Comparison of ENCODE assay signal across 10 cellular contexts in the genomic region with DNA sequence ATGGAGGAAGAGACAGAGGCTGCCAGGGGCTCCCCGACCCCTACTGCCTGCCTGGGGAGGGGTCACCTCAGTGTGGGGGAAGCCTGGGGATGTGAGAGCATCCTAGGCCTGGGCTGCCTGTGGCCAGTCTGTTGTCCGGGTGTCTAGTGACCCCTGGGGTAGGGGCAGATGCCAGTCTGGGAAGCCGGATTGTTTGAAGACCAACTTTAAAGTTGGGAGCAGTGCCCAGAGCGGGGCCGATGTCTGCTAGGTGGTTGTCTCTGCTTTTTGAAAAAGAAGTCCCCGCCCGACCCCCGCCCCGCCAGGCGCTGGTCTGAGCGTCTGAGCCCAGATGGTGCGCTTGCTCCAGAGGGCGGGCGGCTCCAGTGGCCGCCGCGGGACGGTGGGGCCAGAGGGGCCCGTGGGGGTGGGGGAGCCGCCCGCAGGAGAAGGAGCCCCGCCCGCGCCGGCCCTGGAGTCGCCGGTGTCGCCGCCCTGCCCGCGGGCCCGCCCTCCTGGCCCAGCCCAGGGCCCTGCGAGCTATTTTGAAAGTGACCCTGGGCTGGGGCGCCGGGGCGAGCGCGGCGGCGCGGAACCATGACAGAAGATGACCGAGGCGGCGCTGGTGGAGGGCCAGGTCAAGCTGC. TPM values are rescaled to one million over a fixed set of nuclear protein-coding genes. Genes with fewer than 3 reads are reported as not detected.
DNase-seq lines count a peak whose midpoint lies in the region; ATAC-seq and TF ChIP-seq lines count a peak whose summit lies in the region.
"Had no signal": no experiment of that assay in that cellular context is flagged by ENCODE, and none has a peak within 500 bp of the region (broad histone marks: within the 10 kb centered on the region; RNA-seq: fewer than 3 reads in every experiment).

A gene with protein sequence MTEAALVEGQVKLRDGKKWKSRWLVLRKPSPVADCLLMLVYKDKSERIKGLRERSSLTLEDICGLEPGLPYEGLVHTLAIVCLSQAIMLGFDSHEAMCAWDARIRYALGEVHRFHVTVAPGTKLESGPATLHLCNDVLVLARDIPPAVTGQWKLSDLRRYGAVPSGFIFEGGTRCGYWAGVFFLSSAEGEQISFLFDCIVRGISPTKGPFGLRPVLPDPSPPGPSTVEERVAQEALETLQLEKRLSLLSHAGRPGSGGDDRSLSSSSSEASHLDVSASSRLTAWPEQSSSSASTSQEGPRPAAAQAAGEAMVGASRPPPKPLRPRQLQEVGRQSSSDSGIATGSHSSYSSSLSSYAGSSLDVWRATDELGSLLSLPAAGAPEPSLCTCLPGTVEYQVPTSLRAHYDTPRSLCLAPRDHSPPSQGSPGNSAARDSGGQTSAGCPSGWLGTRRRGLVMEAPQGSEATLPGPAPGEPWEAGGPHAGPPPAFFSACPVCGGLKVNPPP (plus strand): TSS at position 517 of the 626 bp plus-strand sequence. CDS start 70 bp downstream, at position 587.

- TF ChIP-seq CTCF in BE2C (IDR thresholded peaks at IDR 0.05; ENCODE audit: low read depth, low read length) (no peak), PC-9 (conservative IDR thresholded peaks at IDR 0.05) (no peak)

- ATAC-seq in Right ventricle myocardium inferior, result peak; percentile 53
- ATAC-seq in activated CD4-positive, CD25-positive, alpha-beta regulatory T cell treated with anti-CD3 and anti-CD28 coated beads, Interleukin-2, amount 50 U/mL, for 24 hours, result no peak

- BruUV-seq in PC-9 (replicated peaks; lab: Mats Ljungman, UMichigan), result no TSS peak

- H3K9me3 ChIP-seq in BE2C, result no peaks in the 10 kb centered on the region
- no peaks in the 10 kb centered on the region for H3K9me3 ChIP-seq in PC-9 (ENCODE audit: insufficient read depth, low read depth)
- peaks cover 10% of the 10 kb centered on the region for H3K9me3 ChIP-seq in trophoblast cell (ENCODE audit: insufficient read depth, low read depth, low read length)

- H3K4ac ChIP-seq in trophoblast cell (ENCODE audit: low read depth, low read length), result no peak within 1 kb of the TSS

- no peak within 1 kb of the TSS for H3K27ac ChIP-seq in PC-9
- H3K27ac ChIP-seq in trophoblast cell (ENCODE audit: low read depth, low read length), result no peak within 1 kb of the TSS

- CTCF ChIA-PET in PC-9 (lab: Charles Lee), result interaction anchor here (0.5 kb wide), 1 partner anchor 403 kb away, joined by 10 read pairs; no protein-coding TSS in a partner anchor
- CTCF ChIA-PET in activated CD4-positive, alpha-beta memory T cell treated with anti-CD3 and anti-CD28 coated beads, Interleukin-2, amount 10 ng/mL, durations not matched to agents 7 days and 5 days (lab: Charles Lee), result no interaction called here

- H3K27me3 ChIP-seq in BE2C (no peaks in the 10 kb centered on the region), PC-9 (ENCODE audit: insufficient read depth, low read depth) (no peaks in the 10 kb centered on the region; the same call in 1 of the 2 replicates), trophoblast cell (ENCODE audit: insufficient read depth, low read length) (peaks cover 12% of the 10 kb centered on the region)

- H3K4me1 ChIP-seq in BE2C (peaks cover 5% of the 10 kb centered on the region), PC-9 (replicated peaks; ENCODE audit: insufficient read depth) (peaks cover 21% of the 10 kb centered on the region), trophoblast cell (ENCODE audit: control insufficient read depth in 1 of 2, insufficient read depth in 2 of 2, low read length in 2 of 2) (no peaks in the 10 kb centered on the region)

- H3K79me1 ChIP-seq in trophoblast cell (ENCODE audit: low read length), result no peaks in the 10 kb centered on the region

- H2AFZ ChIP-seq in PC-9 (no peak within 1 kb of the TSS), trophoblast cell (ENCODE audit: insufficient read depth, low read length, poor library complexity) (no peak within 1 kb of the TSS)

- H3F3A ChIP-seq in PC-9 (ENCODE audit: insufficient read depth, low read depth), result peaks cover 8% of the 10 kb centered on the region; the same call in 1 of the 2 replicates

- H3K4me3 ChIP-seq in BE2C (ENCODE audit: low read depth, low read length) (peak within 1 kb of the TSS; percentile 8; the same call in 1 of the 2 replicates), PC-9 (no peak within 1 kb of the TSS; the same call in 1 of the 2 replicates), trophoblast cell (ENCODE audit: low read depth, low read length) (no peak within 1 kb of the TSS)

- H3K36me3 Mint-ChIP-seq in activated CD4-positive, alpha-beta memory T cell treated with anti-CD3 and anti-CD28 coated beads, Interleukin-2, amount 10 ng/mL, durations not matched to agents 7 days and 5 days (ENCODE audit: low read depth), result no peaks in the 10 kb centered on the region
- H3K36me3 Mint-ChIP-seq: activated naive CD8-positive, alpha-beta T cell treated with anti-CD3 and anti-CD28 coated beads, Interleukin-2, amount 10 ng/mL, durations not matched to agents 7 days and 5 days had no signal

- no peak within 1 kb of the TSS for H3K23ac ChIP-seq in trophoblast cell (ENCODE audit: low read length)

- no peak within 1 kb of the TSS for H2BK5ac ChIP-seq in trophoblast cell (ENCODE audit: low read depth, low read length, poor library complexity)

- WGBS in trophoblast cell (ENCODE audit: extremely low coverage, insufficient coverage, insufficient read length), result no CpG with 5 or more reads among the region's 44 CpGs

- no peaks in the 10 kb centered on the region for H3K79me2 ChIP-seq in PC-9 (ENCODE audit: low read depth)
- H3K79me2 ChIP-seq in trophoblast cell (ENCODE audit: control insufficient read depth, insufficient read depth, low read length, poor library complexity), result no peaks in the 10 kb centered on the region

- no peaks in the 10 kb centered on the region for H4K20me1 ChIP-seq in PC-9 (ENCODE audit: insufficient read depth)

- H3K14ac ChIP-seq in trophoblast cell (ENCODE audit: low read length), result no peak within 1 kb of the TSS

- intact Hi-C loops in PC-9 (cut with micrococcal nuclease; ENCODE audit: unreplicated experiment) (no loop called here), Right ventricle myocardium inferior (cut with DNase I) (no loop called here)

- no peaks in the 10 kb centered on the region for H3K9me3 Mint-ChIP-seq in activated CD4-positive, alpha-beta memory T cell treated with anti-CD3 and anti-CD28 coated beads, Interleukin-2, amount 10 ng/mL, durations not matched to agents 7 days and 5 days
- H3K9me3 Mint-ChIP-seq: activated naive CD8-positive, alpha-beta T cell treated with anti-CD3 and anti-CD28 coated beads, Interleukin-2, amount 10 ng/mL, durations not matched to agents 7 days and 5 days had no signal

- H4K12ac ChIP-seq in trophoblast cell (ENCODE audit: low read depth, low read length), result no peak within 1 kb of the TSS

- no peak within 1 kb of the TSS for H2BK12ac ChIP-seq in trophoblast cell (ENCODE audit: low read length)

- DNase-seq in BE2C, result no peak
- DNase-seq in PC-9, result peak in 1 of 2 experiments; percentile 60
- DNase-seq in Right ventricle myocardium inferior (ENCODE audit: missing footprints), result peak; percentile 71
- DNase-seq in trophoblast cell, result no peak
- DNase-seq in activated CD4-positive, alpha-beta memory T cell treated with anti-CD3 and anti-CD28 coated beads, Interleukin-2, amount 10 ng/mL, durations not matched to agents 7 days and 5 days, result no peak
- DNase-seq in NCI-H446 treated with DMSO at 0.1 percent for 48 hours (lab: John Stamatoyannopoulos, UW), result no peak
- DNase-seq in NCI-H1105 (lab: John Stamatoyannopoulos, UW), result no peak
- DNase-seq: activated naive CD8-positive, alpha-beta T cell treated with anti-CD3 and anti-CD28 coated beads, Interleukin-2, amount 10 ng/mL, durations not matched to agents 7 days and 5 days; GDM1 had no signal

- H3K27ac Mint-ChIP-seq in activated CD4-positive, alpha-beta memory T cell treated with anti-CD3 and anti-CD28 coated beads, Interleukin-2, amount 10 ng/mL, durations not matched to agents 7 days and 5 days, result no peak within 1 kb of the TSS
- H3K27ac Mint-ChIP-seq: activated naive CD8-positive, alpha-beta T cell treated with anti-CD3 and anti-CD28 coated beads, Interleukin-2, amount 10 ng/mL, durations not matched to agents 7 days and 5 days had no signal

- H4K8ac ChIP-seq in trophoblast cell (ENCODE audit: low read depth, low read length), result no peak within 1 kb of the TSS

- POLR2A ChIA-PET in PC-9 (lab: Charles Lee; ENCODE audit: unreplicated experiment), result interaction anchor here (0.6 kb wide), 1 partner anchor 22 kb away, joined by 3 read pairs; no protein-coding TSS in a partner anchor
- POLR2A ChIA-PET in activated CD4-positive, alpha-beta memory T cell treated with anti-CD3 and anti-CD28 coated beads, Interleukin-2, amount 10 ng/mL, durations not matched to agents 7 days and 5 days (lab: Charles Lee), result no interaction called here

- H3K9me2 ChIP-seq in PC-9 (ENCODE audit: insufficient read depth), result no peaks in the 10 kb centered on the region

- H3K4me1 Mint-ChIP-seq in activated CD4-positive, alpha-beta memory T cell treated with anti-CD3 and anti-CD28 coated beads, Interleukin-2, amount 10 ng/mL, durations not matched to agents 7 days and 5 days, result no peaks in the 10 kb centered on the region
- H3K4me1 Mint-ChIP-seq: activated naive CD8-positive, alpha-beta T cell treated with anti-CD3 and anti-CD28 coated beads, Interleukin-2, amount 10 ng/mL, durations not matched to agents 7 days and 5 days had no signal

- H3K9ac ChIP-seq in trophoblast cell (ENCODE audit: low read length), result no peak within 1 kb of the TSS

- no peak within 1 kb of the TSS for H2BK120ac ChIP-seq in trophoblast cell (ENCODE audit: insufficient read depth, low read length, poor library complexity)

- H3K4me2 ChIP-seq in PC-9 (peak within 1 kb of the TSS; percentile 50; the same call in 1 of the 2 replicates), trophoblast cell (ENCODE audit: low read length) (peak within 1 kb of the TSS; percentile 45)

- no peak within 1 kb of the TSS for H4K91ac ChIP-seq in trophoblast cell (ENCODE audit: low read depth, low read length)

- H3K36me3 ChIP-seq in BE2C, result no peaks in the 10 kb centered on the region
- H3K36me3 ChIP-seq in PC-9 (ENCODE audit: low read depth), result no peaks in the 10 kb centered on the region
- no peaks in the 10 kb centered on the region for H3K36me3 ChIP-seq in trophoblast cell (ENCODE audit: control insufficient read depth in 1 of 2, insufficient read depth in 2 of 2, low read length in 2 of 2)

- no peak within 1 kb of the TSS for H2AK5ac ChIP-seq in trophoblast cell (ENCODE audit: low read length)

- H3K18ac ChIP-seq in trophoblast cell (ENCODE audit: low read length), result no peak within 1 kb of the TSS

- H3K27me3 Mint-ChIP-seq in activated CD4-positive, alpha-beta memory T cell treated with anti-CD3 and anti-CD28 coated beads, Interleukin-2, amount 10 ng/mL, durations not matched to agents 7 days and 5 days, result peaks cover 25% of the 10 kb centered on the region

- H3K4me3 Mint-ChIP-seq in activated CD4-positive, alpha-beta memory T cell treated with anti-CD3 and anti-CD28 coated beads, Interleukin-2, amount 10 ng/mL, durations not matched to agents 7 days and 5 days, result no peak within 1 kb of the TSS
- H3K4me3 Mint-ChIP-seq: activated naive CD8-positive, alpha-beta T cell treated with anti-CD3 and anti-CD28 coated beads, Interleukin-2, amount 10 ng/mL, durations not matched to agents 7 days and 5 days had no signal

RNA-seq across cellular contexts. Expression of the gene that starts here (rescaled TPM):
- polyA plus RNA-seq in BE2C (2012; ENCODE audit: insufficient read depth, insufficient read length, low read depth), result 0.83 TPM
- total RNA-seq in PC-9 (2021), result 7.1 and 7.6 TPM in 2 replicates
- total RNA-seq in Right ventricle myocardium inferior, result 35.5 TPM
- 0.33 and 0.49 TPM in 2 replicates for polyA plus RNA-seq in trophoblast cell (2013)
- total RNA-seq in activated CD4-positive, alpha-beta memory T cell treated with anti-CD3 and anti-CD28 coated beads, Interleukin-2, amount 10 ng/mL, durations not matched to agents 7 days and 5 days, result not detected
- total RNA-seq: activated naive CD8-positive, alpha-beta T cell treated with anti-CD3 and anti-CD28 coated beads, Interleukin-2, amount 10 ng/mL, durations not matched to agents 7 days and 5 days had no signal
